ENCODE assay signal across 16 cellular contexts in the genomic region with DNA sequence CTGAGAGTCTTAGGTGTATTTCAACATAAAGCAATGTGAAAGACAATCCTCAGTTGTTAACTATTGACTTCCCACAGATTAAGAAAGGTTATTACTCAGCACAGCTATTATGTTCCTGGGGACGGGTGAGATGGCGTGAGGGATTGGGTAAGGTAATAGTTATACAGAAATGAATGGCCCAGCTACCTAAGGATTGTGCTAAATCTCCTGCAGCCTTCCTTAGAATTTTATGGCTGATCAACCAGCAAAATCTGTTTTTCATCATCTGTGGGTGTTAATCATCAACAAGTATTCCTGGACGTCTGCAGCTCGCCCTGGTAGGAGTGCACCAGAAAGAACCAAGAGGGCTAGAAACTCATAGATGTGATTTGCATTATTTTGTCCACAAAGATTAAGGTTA.
"Had no signal": no experiment of that assay in that cellular context is flagged by ENCODE, and none has a peak within 500 bp of the region (broad histone marks: within the 10 kb centered on the region; RNA-seq: fewer than 3 reads in every experiment).

No MANE protein-coding gene starts in this region.

- H3K4me1 Mint-ChIP-seq: neural progenitor cell had no signal

- H3K36me3 ChIP-seq: neural progenitor cell, ovary, stomach, upper lobe of left lung had no signal

- H3K36me3 Mint-ChIP-seq: neural progenitor cell had no signal

- H3K27ac Mint-ChIP-seq: activated naive CD8-positive, alpha-beta T cell treated with anti-CD3 and anti-CD28 coated beads, Interleukin-2, amount 10 ng/mL, durations not matched to agents 7 days and 5 days; activated T-helper 1 cell treated with anti-CD3 and anti-CD28 coated beads, Interleukin-12 subunit alpha, Interleukin-12 subunit beta, Interleukin-2, Interleukin-4 antibody, amounts not matched to agents 30 ng/mL and 10 ng/mL and 1 ng/mL, durations not matched to agents 14 hours and 24 hours and 36 hours; neural progenitor cell had no signal

- H3K4me3 Mint-ChIP-seq: activated naive CD8-positive, alpha-beta T cell treated with anti-CD3 and anti-CD28 coated beads, Interleukin-2, amount 10 ng/mL, durations not matched to agents 7 days and 5 days; activated T-helper 1 cell treated with anti-CD3 and anti-CD28 coated beads, Interleukin-12 subunit alpha, Interleukin-12 subunit beta, Interleukin-2, Interleukin-4 antibody, amounts not matched to agents 30 ng/mL and 10 ng/mL and 1 ng/mL, durations not matched to agents 14 hours and 24 hours and 36 hours; neural progenitor cell had no signal

- DNase-seq: activated naive CD8-positive, alpha-beta T cell treated with anti-CD3 and anti-CD28 coated beads, Interleukin-2, amount 10 ng/mL, durations not matched to agents 7 days and 5 days; anterior cingulate cortex; dermis blood vessel endothelial cell; erythroblast; hippocampal formation; kidney; ovary; stimulated activated CD4-positive, alpha-beta T cell treated with anti-CD3 and anti-CD28 coated beads, Interleukin-12 subunit alpha, Interleukin-12 subunit beta, amount 100 ng/mL, for 4 hours; stimulated activated CD4-positive, alpha-beta T cell treated with anti-CD3 and anti-CD28 coated beads, Interleukin-2, amount 100 ng/mL, for 24 hours; stomach; T-helper 9 cell; testis; upper lobe of left lung had no signal

- FAIRE-seq: kidney had no signal

- H3K4me3 ChIP-seq: neural progenitor cell, ovary, stomach, testis, upper lobe of left lung had no signal

- H3K27me3 ChIP-seq: neural progenitor cell, ovary, stomach, testis, upper lobe of left lung had no signal

- ATAC-seq: activated CD4-positive, CD25-positive, alpha-beta regulatory T cell treated with anti-CD3 and anti-CD28 coated beads, Interleukin-2, amount 50 U/mL, for 24 hours had no signal

- H3K27me3 Mint-ChIP-seq: activated naive CD8-positive, alpha-beta T cell treated with anti-CD3 and anti-CD28 coated beads, Interleukin-2, amount 10 ng/mL, durations not matched to agents 7 days and 5 days had no signal
